18 cellular contexts compared by ENCODE assay signal in genomic region chr2:36388472-36388871, GRCh38. TPM values are rescaled to one million over a fixed set of nuclear protein-coding genes. Genes with fewer than 3 reads are reported as not detected.
DNase-seq lines count a peak whose midpoint lies in the region; ATAC-seq and TF ChIP-seq lines count a peak whose summit lies in the region.
"Had no signal": no experiment of that assay in that cellular context is flagged by ENCODE, and none has a peak within 500 bp of the region (broad histone marks: within the 10 kb centered on the region; RNA-seq: fewer than 3 reads in every experiment).

No MANE protein-coding gene starts in this region.

- DNase-seq in A673 (ENCODE audit: low spot score): no peak
- no peak for DNase-seq in SJCRH30
- DNase-seq in coronary artery (ENCODE audit: low spot score): no peak
- DNase-seq in osteocyte (ENCODE audit: extremely low spot score, unreplicated experiment): no peak
- DNase-seq in HT-29 (ENCODE audit: low spot score): no peak
- DNase-seq: activated CD4-positive, alpha-beta T cell treated with anti-CD3 and anti-CD28 coated beads, Interleukin-2, amount 50 U/mL, for 48 hours; activated naive CD8-positive, alpha-beta T cell treated with anti-CD3 and anti-CD28 coated beads, Interleukin-2, amount 10 ng/mL, durations not matched to agents 7 days and 5 days; activated T-cell treated with anti-CD3 and anti-CD28 coated beads, Interleukin-2, amount 50 U/mL, for 72 hours; central memory CD4-positive, alpha-beta T cell; effector memory CD8-positive, alpha-beta T cell; Kasumi-1; naive B cell; NCI-H1105 treated with DMSO at 0.1 percent for 48 hours; NCI-H2171 had no signal

- POLR2A ChIA-PET in A673 (lab: Charles Lee; ENCODE audit: low non-redundant PET): no interaction called here

- H3K4me1 Mint-ChIP-seq in osteocyte (ENCODE audit: unreplicated experiment): peaks cover 81% of the 10 kb centered on the region

- H3K9me3 ChIP-seq in A673 (ENCODE audit: low read depth, low read length, poor library complexity, severe bottlenecking) (no peaks in the 10 kb centered on the region), SJCRH30 (replicated peaks) (no peaks in the 10 kb centered on the region)

- CTCF ChIA-PET in A673 (lab: Charles Lee): no interaction called here

- H3K36me3 Mint-ChIP-seq in osteocyte (ENCODE audit: unreplicated experiment): no peaks in the 10 kb centered on the region
- H3K36me3 Mint-ChIP-seq: activated naive CD8-positive, alpha-beta T cell treated with anti-CD3 and anti-CD28 coated beads, Interleukin-2, amount 10 ng/mL, durations not matched to agents 7 days and 5 days; naive B cell had no signal

- H3K4me1 ChIP-seq in A673 (ENCODE audit: insufficient read depth, low read length, poor library complexity, severe bottlenecking): peaks cover 36% of the 10 kb centered on the region
- peaks cover 43% of the 10 kb centered on the region for H3K4me1 ChIP-seq in SJCRH30

- H3K27ac Mint-ChIP-seq in osteocyte (ENCODE audit: unreplicated experiment): peak overlapping the region; percentile 92
- H3K27ac Mint-ChIP-seq: activated naive CD8-positive, alpha-beta T cell treated with anti-CD3 and anti-CD28 coated beads, Interleukin-2, amount 10 ng/mL, durations not matched to agents 7 days and 5 days; effector memory CD8-positive, alpha-beta T cell; stimulated activated naive CD8-positive, alpha-beta T cell treated with anti-CD3 and anti-CD28 coated beads, Interleukin-15, Interleukin-2, amounts not matched to agents 100 ng/mL and 50 ng/mL, for 24 hours had no signal

- H3K27ac ChIP-seq in A673 (ENCODE audit: low read depth, low read length, poor library complexity, severe bottlenecking) (peak overlapping the region; percentile 32), SJCRH30 (peak overlapping the region; percentile 48), coronary artery (peak overlapping the region; percentile 29 to 57)

- no peaks in the 10 kb centered on the region for H3K9me3 Mint-ChIP-seq in osteocyte (ENCODE audit: unreplicated experiment)
- H3K9me3 Mint-ChIP-seq: activated naive CD8-positive, alpha-beta T cell treated with anti-CD3 and anti-CD28 coated beads, Interleukin-2, amount 10 ng/mL, durations not matched to agents 7 days and 5 days; activated T-cell treated with anti-CD3 and anti-CD28 coated beads, Interleukin-2, amount 50 U/mL, for 72 hours; effector memory CD8-positive, alpha-beta T cell; naive B cell; stimulated activated naive CD8-positive, alpha-beta T cell treated with anti-CD3 and anti-CD28 coated beads, Interleukin-15, Interleukin-2, amounts not matched to agents 100 ng/mL and 50 ng/mL, for 24 hours had no signal

- H3K27me3 ChIP-seq in A673 (replicated peaks; ENCODE audit: insufficient read depth, low read depth, low read length, poor library complexity): no peaks in the 10 kb centered on the region
- no peaks in the 10 kb centered on the region for H3K27me3 ChIP-seq in SJCRH30

- BruUV-seq in A673 (replicated peaks; lab: Mats Ljungman, UMichigan): no TSS peak

- ATAC-seq in GM18861 (IDR thresholded peaks at IDR 0.05; ENCODE audit: unreplicated experiment): no peak
- no peak for ATAC-seq in GM19351 (IDR thresholded peaks at IDR 0.05; ENCODE audit: unreplicated experiment)
- ATAC-seq in HG03095 (IDR thresholded peaks at IDR 0.05; ENCODE audit: unreplicated experiment): no peak
- ATAC-seq: activated T-cell treated with anti-CD3 and anti-CD28 coated beads, Interleukin-2, amount 50 U/mL, for 72 hours; effector memory CD8-positive, alpha-beta T cell had no signal

- H3K4me3 Mint-ChIP-seq in osteocyte (ENCODE audit: unreplicated experiment): peak overlapping the region; percentile 60
- H3K4me3 Mint-ChIP-seq: activated T-cell treated with anti-CD3 and anti-CD28 coated beads, Interleukin-2, amount 50 U/mL, for 72 hours; effector memory CD8-positive, alpha-beta T cell; stimulated activated naive CD8-positive, alpha-beta T cell treated with anti-CD3 and anti-CD28 coated beads, Interleukin-15, Interleukin-2, amounts not matched to agents 100 ng/mL and 50 ng/mL, for 24 hours had no signal

- no peak overlapping the region for H3K4me3 ChIP-seq in A673 (ENCODE audit: low read depth, low read length, poor library complexity, severe bottlenecking)
- no peak overlapping the region for H3K4me3 ChIP-seq in SJCRH30
- peak overlapping the region; percentile 18 for H3K4me3 ChIP-seq in coronary artery

- TF ChIP-seq CTCF in A673 (conservative IDR thresholded peaks at IDR 0.05; ENCODE audit: low read depth, low read length) (no peak), coronary artery (IDR thresholded peaks at IDR 0.05) (no peak), osteocyte (IDR thresholded peaks at IDR 0.05) (no peak)

- H3K36me3 ChIP-seq in A673 (ENCODE audit: insufficient read depth, low read length, poor library complexity, severe bottlenecking) (no peaks in the 10 kb centered on the region), SJCRH30 (no peaks in the 10 kb centered on the region)

- intact Hi-C loops in A673 (cut with micrococcal nuclease; ENCODE audit: unreplicated experiment): no loop called here

- no peaks in the 10 kb centered on the region for H3K27me3 Mint-ChIP-seq in osteocyte (ENCODE audit: unreplicated experiment)
- H3K27me3 Mint-ChIP-seq: effector memory CD8-positive, alpha-beta T cell; naive B cell; stimulated activated naive CD8-positive, alpha-beta T cell treated with anti-CD3 and anti-CD28 coated beads, Interleukin-15, Interleukin-2, amounts not matched to agents 100 ng/mL and 50 ng/mL, for 24 hours had no signal

RNA-seq across cellular contexts. Expression of gene CRIM1, which starts 32.9 kb away (rescaled TPM):
- 35.3 and 46.5 TPM in 2 replicates for total RNA-seq in A673 (2021)
- 10.2 and 12.6 TPM in 2 replicates for total RNA-seq in SJCRH30 (2014; rRNA removed; shearing (Covaris generic))
- 167 and 194 TPM in 2 replicates for total RNA-seq in osteocyte
- 14.6 and 21.7 TPM in 2 replicates for total RNA-seq in HT-29 (2014; rRNA removed; shearing (Covaris generic))
